ENCODE assay signal across 8 cellular contexts in the genomic region with DNA sequence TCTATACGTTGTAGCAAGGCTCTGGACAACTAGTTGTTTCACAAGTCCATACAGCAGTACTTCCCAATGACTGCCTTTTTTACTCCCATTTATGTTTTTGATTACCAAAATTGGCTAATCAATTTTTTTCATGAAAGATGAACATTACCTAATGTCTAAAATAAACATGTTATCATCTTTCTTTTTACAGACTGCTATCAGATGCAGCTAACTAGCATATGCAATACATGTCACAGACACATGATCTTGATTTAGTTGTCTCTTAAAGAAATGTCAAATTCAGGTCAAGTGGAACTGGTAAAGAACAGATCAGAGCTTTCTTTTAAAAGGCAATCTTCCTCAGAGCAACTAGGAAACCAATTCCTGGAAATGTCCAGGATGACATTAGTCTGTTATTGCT. TPM values are rescaled to one million over a fixed set of nuclear protein-coding genes. Genes with fewer than 3 reads are reported as not detected.
DNase-seq lines count a peak whose midpoint lies in the region; ATAC-seq, FAIRE-seq and TF ChIP-seq lines count a peak whose summit lies in the region.

No MANE protein-coding gene starts in this region.

- H3K36me3 ChIP-seq in HEK293 (ENCODE audit: control insufficient read depth in 2 of 2, insufficient read depth in 1 of 2, low read length in 2 of 2), result peaks cover 0 to 3% of the 10 kb centered on the region in 2 experiments; a peak in 1 of 3 replicates
- H3K36me3 ChIP-seq in mucosa of rectum (ENCODE audit: control insufficient read depth in 2 of 2, insufficient read depth in 2 of 2, low read length in 2 of 2), result peaks cover 0 to 4% of the 10 kb centered on the region in 2 donors

- FAIRE-seq in A549 (lab: Jason Lieb, UNC), result no peak

- peak overlapping the region; percentile 55 to 93; a peak in 4 of 6 replicates for H3K27ac ChIP-seq in A549
- H3K27ac ChIP-seq in HEK293 (ENCODE audit: extremely low read depth, low read depth, low read length), result no peak overlapping the region
- H3K27ac ChIP-seq in mucosa of rectum (ENCODE audit: low read depth in 2 of 2, low read length in 2 of 2), result peak overlapping the region in 1 of 2 donors; percentile 13

- no peak for TF ChIP-seq POLR2A in A549 (IDR thresholded peaks at IDR 0.05; ENCODE audit: low read length)

- CTCF ChIA-PET in A549 (lab: Yijun Ruan, JAX) (no interaction called here), HEK293 (lab: Yijun Ruan, JAX) (interaction anchor here (0.8 to 1.0 kb wide), 2 partner anchors 115 to 206 kb away, joined by 3 to 4 read pairs; no protein-coding TSS in a partner anchor)

- no peaks in the 10 kb centered on the region for H3K9me3 ChIP-seq in A549
- no peaks in the 10 kb centered on the region for H3K9me3 ChIP-seq in HEK293 (ENCODE audit: control insufficient read depth, insufficient read depth, low read depth, low read length)
- H3K9me3 ChIP-seq in mucosa of rectum (ENCODE audit: control insufficient read depth in 2 of 2, low read length in 2 of 2), result no peaks in the 10 kb centered on the region

- H3K4me2 ChIP-seq in A549, result peak overlapping the region; percentile 88

- no peak for TF ChIP-seq EP300 in A549 (IDR thresholded peaks at IDR 0.05)

- WGBS in A549 (ENCODE audit: missing lambda C conversion rate), result 4% methylated on average over 1 of the region's 1 CpG

- no peak for TF ChIP-seq RAD21 in A549 (conservative IDR thresholded peaks at IDR 0.05 in 1 of 2, IDR thresholded peaks at IDR 0.05 in 1 of 2)

- H3K4me1 ChIP-seq in A549, result peaks cover 8% of the 10 kb centered on the region; the same call in 1 of the 3 replicates
- no peaks in the 10 kb centered on the region for H3K4me1 ChIP-seq in HEK293 (ENCODE audit: control insufficient read depth, insufficient read depth, low read length)
- peaks cover 7 to 9% of the 10 kb centered on the region in 2 donors for H3K4me1 ChIP-seq in mucosa of rectum (ENCODE audit: control insufficient read depth in 2 of 2, insufficient read depth in 2 of 2, low read length in 2 of 2)

- TF ChIP-seq CTCF in A549 (IDR thresholded peaks at IDR 0.05) (no peak), HEK293 (tag by site-specific recombination; IDR thresholded peaks at IDR 0.05) (no peak)

- ATAC-seq in A549, result no peak
- ATAC-seq in HG03354 (IDR thresholded peaks at IDR 0.05; ENCODE audit: poor library complexity, severe bottlenecking, unreplicated experiment), result no peak

- H3K4me3 ChIP-seq in A549 (peak overlapping the region; percentile 93), HEK293 (ENCODE audit: low read depth, low read length) (peak overlapping the region; percentile 18; the same call in 1 of the 2 replicates), mucosa of rectum (ENCODE audit: low read length in 2 of 2) (peak overlapping the region; percentile 92 to 100)

- POLR2A ChIA-PET in A549 (lab: Yijun Ruan, JAX) (interaction anchor here (0.6 to 2.0 kb wide), 5 partner anchors 14 to 209 kb away, joined by 3 to 18 read pairs (median 4); partner anchors contain the start of genes RTCA, SASS6 and TRMT13), HEK293 (lab: Yijun Ruan, JAX) (interaction anchor here (0.7 to 2.5 kb wide), 10 partner anchors 8 to 280 kb away, joined by 3 to 28 read pairs (median 4); partner anchors contain the start of genes CDC14A, RTCA, SLC35A3 and TRMT13)

- H3K27me3 ChIP-seq in mucosa of rectum (ENCODE audit: control insufficient read depth in 2 of 2, insufficient read depth in 2 of 2, low read length in 2 of 2), result no peaks in the 10 kb centered on the region

- peak overlapping the region; percentile 4 to 90 for H3K9ac ChIP-seq in mucosa of rectum (ENCODE audit: low read depth in 1 of 2, low read length in 2 of 2)

- DNase-seq in A549 (ENCODE audit: low read depth in 1 of 2, low spot score in 1 of 2) (no peak), cerebellar cortex (ENCODE audit: low spot score) (peak; percentile 28), SHP77 treated with DMSO at 0.1 percent for 48 hours (lab: John Stamatoyannopoulos, UW) (no peak), NCI-H1436 (lab: John Stamatoyannopoulos, UW) (no peak), H4 (ENCODE audit: low spot score) (no peak)

TF ChIP-seq in A549, 52 proteins besides CTCF, POLR2A, EP300 and RAD21 (continues in another document):
- TF ChIP-seq FOSL2 (IDR thresholded peaks at IDR 0.05) (no peak), FOSL2 (CRISPR knock-in tag; IDR thresholded peaks at IDR 0.05) (no peak), EHMT2 (IDR thresholded peaks at IDR 0.05; ENCODE audit: low read depth) (no peak), RNF2 (IDR thresholded peaks at IDR 0.05; ENCODE audit: borderline replicate concordance, low read depth) (no peak), BCL3 (IDR thresholded peaks at IDR 0.05) (no peak), CHD2 (IDR thresholded peaks at IDR 0.05; ENCODE audit: low read length, partially characterized antibody) (no peak), FOXS1 (CRISPR knock-in tag; IDR thresholded peaks at IDR 0.05) (no peak), CHD4 (IDR thresholded peaks at IDR 0.05; ENCODE audit: borderline replicate concordance) (no peak), MAFK (IDR thresholded peaks at IDR 0.05; ENCODE audit: partially characterized antibody) (no peak), MAX (IDR thresholded peaks at IDR 0.05) (no peak), ZFP36 (IDR thresholded peaks at IDR 0.05; ENCODE audit: borderline replicate concordance, partially characterized antibody) (no peak), SREBF2 (IDR thresholded peaks at IDR 0.05) (no peak), HOXB13 (CRISPR knock-in tag; IDR thresholded peaks at IDR 0.05; ENCODE audit: low read depth) (no peak), JUNB (IDR thresholded peaks at IDR 0.05) (no peak), CEBPB (IDR thresholded peaks at IDR 0.05) (no peak), TP53 (CRISPR knock-in tag; IDR thresholded peaks at IDR 0.05) (no peak), HEYL (CRISPR knock-in tag; IDR thresholded peaks at IDR 0.05) (no peak)

TF ChIP-seq in HEK293, 187 proteins besides CTCF, POLR2A, EP300 and RAD21:
- TF ChIP-seq KLF16 (tag by site-specific recombination; IDR thresholded peaks at IDR 0.05), result no peak
- TF ChIP-seq ZBTB20 (tag by site-specific recombination; IDR thresholded peaks at IDR 0.05), result 0 out of 2 replicates have a peak, but pooled peaks have one; percentile 2
- TF ChIP-seq, protein P1, sequence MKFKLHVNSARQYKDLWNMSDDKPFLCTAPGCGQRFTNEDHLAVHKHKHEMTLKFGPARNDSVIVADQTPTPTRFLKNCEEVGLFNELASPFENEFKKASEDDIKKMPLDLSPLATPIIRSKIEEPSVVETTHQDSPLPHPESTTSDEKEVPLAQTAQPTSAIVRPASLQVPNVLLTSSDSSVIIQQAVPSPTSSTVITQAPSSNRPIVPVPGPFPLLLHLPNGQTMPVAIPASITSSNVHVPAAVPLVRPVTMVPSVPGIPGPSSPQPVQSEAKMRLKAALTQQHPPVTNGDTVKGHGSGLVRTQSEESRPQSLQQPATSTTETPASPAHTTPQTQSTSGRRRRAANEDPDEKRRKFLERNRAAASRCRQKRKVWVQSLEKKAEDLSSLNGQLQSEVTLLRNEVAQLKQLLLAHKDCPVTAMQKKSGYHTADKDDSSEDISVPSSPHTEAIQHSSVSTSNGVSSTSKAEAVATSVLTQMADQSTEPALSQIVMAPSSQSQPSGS (tag by site-specific recombination; IDR thresholded peaks at IDR 0.05; ENCODE audit: low read depth), result peak; percentile 57; the same call in 1 of the 2 replicates
- peak; percentile 8; the same call in 1 of the 2 replicates for TF ChIP-seq ZNF10 (tag by site-specific recombination; IDR thresholded peaks at IDR 0.05)
- TF ChIP-seq ZBTB44 (tag by site-specific recombination; IDR thresholded peaks at IDR 0.05), result peak; percentile 11; the same call in 1 of the 2 replicates
- TF ChIP-seq ZNF335 (tag by site-specific recombination; conservative IDR thresholded peaks at IDR 0.05), result peak; percentile 19; the same call in 1 of the 2 replicates
- no peak for TF ChIP-seq GFI1B (tag by site-specific recombination; IDR thresholded peaks at IDR 0.05)
- TF ChIP-seq ZNF843 (tag by site-specific recombination; IDR thresholded peaks at IDR 0.05), result peak; percentile 38; the same call in 1 of the 2 replicates

RNA-seq across cellular contexts. Expression of gene DBT, which starts 0.6 kb away (rescaled TPM):
- polyA plus RNA-seq in A549 (2011; rRNA removed) (7.0 and 8.7 TPM in 2 replicates), A549 (2017; fragmentation: RNase III; extraction: RNeasy Plus Mini Kit Qiagen cat#74134 plus additional on column Dnase treatment) (3.3 to 3.6 TPM (median 3.3 TPM) in 3 replicates)
- polyA plus RNA-seq in A549 (2012; cell fraction: cytosol; rRNA removed), result 0.98 and 1.0 TPM in 2 replicates
- polyA plus RNA-seq in A549 (2012; cell fraction: nucleus; rRNA removed), result 0.55 and 0.89 TPM in 2 replicates
- polyA minus RNA-seq in A549 (2011; rRNA and poly(A)+ RNA removed), result 3.2 and 4.5 TPM in 2 replicates
- 4.7 and 7.8 TPM in 2 replicates for total RNA-seq in H4 (2014; rRNA removed; shearing (Covaris generic))

RNA-seq across cellular contexts. Expression of gene RTCA, which starts 15.8 kb away (rescaled TPM):
- polyA plus RNA-seq in A549 (2011; rRNA removed), result 31.9 and 39.5 TPM in 2 replicates
- 10.4 and 11.1 TPM in 2 replicates for polyA plus RNA-seq in A549 (2012; cell fraction: cytosol; rRNA removed)
- polyA plus RNA-seq in A549 (2012; cell fraction: nucleus; rRNA removed), result 5.6 and 10.9 TPM in 2 replicates
- 23.8 to 25.0 TPM (median 24.4 TPM) in 3 replicates for polyA plus RNA-seq in A549 (2017; fragmentation: RNase III; extraction: RNeasy Plus Mini Kit Qiagen cat#74134 plus additional on column Dnase treatment)
- 7.7 and 12.7 TPM in 2 replicates for polyA minus RNA-seq in A549 (2011; rRNA and poly(A)+ RNA removed)
- 31.3 and 31.4 TPM in 2 replicates for total RNA-seq in H4 (2014; rRNA removed; shearing (Covaris generic))

Comparison
In these comparisons a context has a peak if more than half of its experiments do, and no peak if none do; other contexts are left out.
1. H3K4me3 ChIP-seq: peak in every context shown above with its lines; median percentile 96 in mucosa of rectum; 93 in A549; 18 in HEK293.